Comparison of ENCODE assay signal across 14 cellular contexts in genomic region chr16:17358846-17359245, GRCh38.
DNase-seq lines count a peak whose midpoint lies in the region; ATAC-seq and TF ChIP-seq lines count a peak whose summit lies in the region.
"Had no signal": no experiment of that assay in that cellular context is flagged by ENCODE, and none has a peak within 500 bp of the region (broad histone marks: within the 10 kb centered on the region; RNA-seq: fewer than 3 reads in every experiment).

No MANE protein-coding gene starts in this region.

- H3K9me3 Mint-ChIP-seq in activated naive CD4-positive, alpha-beta T cell treated with anti-CD3 and anti-CD28 coated beads, Interleukin-2, amount 10 ng/mL, durations not matched to agents 7 days and 5 days: no peaks in the 10 kb centered on the region
- no peaks in the 10 kb centered on the region for H3K9me3 Mint-ChIP-seq in activated T-helper 17 cell treated with anti-CD3 and anti-CD28 coated beads, Interleukin-2, amount 50 U/mL, for 72 hours

- H3K36me3 ChIP-seq in left lung (no peaks in the 10 kb centered on the region), tibial artery (no peaks in the 10 kb centered on the region), sigmoid colon (peaks cover 0 to 5% (median 2%) of the 10 kb centered on the region in 4 donors), brain microvascular endothelial cell (replicated peaks) (no peaks in the 10 kb centered on the region), colonic mucosa (no peaks in the 10 kb centered on the region)
- H3K36me3 ChIP-seq: HAP-1 had no signal

- peaks cover 0 to 57% of the 10 kb centered on the region in 2 donors for H3K4me1 ChIP-seq in left lung
- H3K4me1 ChIP-seq in tibial artery: peaks cover 0 to 34% (median 28%) of the 10 kb centered on the region in 4 donors
- peaks cover 0 to 59% (median 40%) of the 10 kb centered on the region in 4 donors for H3K4me1 ChIP-seq in sigmoid colon
- peaks cover 3% of the 10 kb centered on the region for H3K4me1 ChIP-seq in colonic mucosa
- H3K4me1 ChIP-seq: HAP-1 had no signal

- no peaks in the 10 kb centered on the region for H3K27me3 Mint-ChIP-seq in activated naive CD4-positive, alpha-beta T cell treated with anti-CD3 and anti-CD28 coated beads, Interleukin-2, amount 10 ng/mL, durations not matched to agents 7 days and 5 days
- no peaks in the 10 kb centered on the region for H3K27me3 Mint-ChIP-seq in activated T-helper 17 cell treated with anti-CD3 and anti-CD28 coated beads, Interleukin-2, amount 50 U/mL, for 72 hours

- H3K4me3 Mint-ChIP-seq in activated naive CD4-positive, alpha-beta T cell treated with anti-CD3 and anti-CD28 coated beads, Interleukin-2, amount 10 ng/mL, durations not matched to agents 7 days and 5 days: no peak overlapping the region
- peak overlapping the region; percentile 77 for H3K4me3 Mint-ChIP-seq in activated T-helper 17 cell treated with anti-CD3 and anti-CD28 coated beads, Interleukin-2, amount 50 U/mL, for 72 hours

- peaks cover 70% of the 10 kb centered on the region for H3K4me1 Mint-ChIP-seq in activated naive CD4-positive, alpha-beta T cell treated with anti-CD3 and anti-CD28 coated beads, Interleukin-2, amount 10 ng/mL, durations not matched to agents 7 days and 5 days
- H3K4me1 Mint-ChIP-seq in activated T-helper 17 cell treated with anti-CD3 and anti-CD28 coated beads, Interleukin-2, amount 50 U/mL, for 72 hours: peaks cover 45% of the 10 kb centered on the region

- no peak for ATAC-seq in activated T-helper 17 cell treated with anti-CD3 and anti-CD28 coated beads, Interleukin-2, amount 50 U/mL, for 72 hours (replicated peaks)
- no peak for ATAC-seq in left lung
- ATAC-seq: activated CD4-positive, CD25-positive, alpha-beta regulatory T cell treated with anti-CD3 and anti-CD28 coated beads, Interleukin-2, amount 50 U/mL, for 24 hours; K562 had no signal

- 75 to 91% methylated on average over 3 of the region's 3 CpGs for WGBS in sigmoid colon, 2 donors

- H3K36me3 Mint-ChIP-seq in activated naive CD4-positive, alpha-beta T cell treated with anti-CD3 and anti-CD28 coated beads, Interleukin-2, amount 10 ng/mL, durations not matched to agents 7 days and 5 days: peaks cover 59% of the 10 kb centered on the region
- H3K36me3 Mint-ChIP-seq in activated T-helper 17 cell treated with anti-CD3 and anti-CD28 coated beads, Interleukin-2, amount 50 U/mL, for 72 hours (ENCODE audit: low read depth): no peaks in the 10 kb centered on the region

- peak overlapping the region; percentile 58 to 68 for H3K27ac ChIP-seq in left lung
- peak overlapping the region; percentile 57 to 63 for H3K27ac ChIP-seq in tibial artery
- H3K27ac ChIP-seq in sigmoid colon: peak overlapping the region in 1 of 4 donors; percentile 39
- H3K27ac ChIP-seq in brain microvascular endothelial cell: no peak overlapping the region
- H3K27ac ChIP-seq in colonic mucosa: no peak overlapping the region
- H3K27ac ChIP-seq: epithelial cell of prostate had no signal

- intact Hi-C loops in left lung (cut with DNase I): no loop called here
- intact Hi-C loops in tibial artery (cut with DNase I; ENCODE audit: low total_unique reads): no loop called here
- intact Hi-C loops in sigmoid colon (cut with DNase I): no loop called here
- intact Hi-C loops in colonic mucosa (cut with DNase I): loop anchor here (5.0 kb wide), 1 partner anchor 57 kb away; no protein-coding TSS in a partner anchor

- H3K27me3 ChIP-seq in left lung (no peaks in the 10 kb centered on the region), tibial artery (no peaks in the 10 kb centered on the region), sigmoid colon (no peaks in the 10 kb centered on the region), brain microvascular endothelial cell (replicated peaks) (no peaks in the 10 kb centered on the region), colonic mucosa (no peaks in the 10 kb centered on the region)

- no peak overlapping the region for H3K9ac ChIP-seq in colonic mucosa (ENCODE audit: low read depth in 2 of 2, low read length in 2 of 2)

- no peak overlapping the region for H3K4me3 ChIP-seq in left lung
- no peak overlapping the region for H3K4me3 ChIP-seq in tibial artery
- H3K4me3 ChIP-seq in sigmoid colon: no peak overlapping the region
- no peak overlapping the region for H3K4me3 ChIP-seq in brain microvascular endothelial cell (ENCODE audit: low read depth, low read length)
- no peak overlapping the region for H3K4me3 ChIP-seq in colonic mucosa
- H3K4me3 ChIP-seq: HAP-1, K562 had no signal

- in situ Hi-C loops in brain microvascular endothelial cell (cut with HindIII; ENCODE audit: low pct_ligation_motif_present, low sequenced_read_pairs): no loop called here

- TF ChIP-seq CTCF in left lung (IDR thresholded peaks at IDR 0.05) (no peak), tibial artery (IDR thresholded peaks at IDR 0.05) (no peak), sigmoid colon (IDR thresholded peaks at IDR 0.05) (no peak), brain microvascular endothelial cell (IDR thresholded peaks at IDR 0.05; ENCODE audit: low read depth, low read length, missing control alignments) (no peak), colonic mucosa (IDR thresholded peaks at IDR 0.05) (no peak)

- TF ChIP-seq EP300 in sigmoid colon (IDR thresholded peaks at IDR 0.05): no peak

- DNase-seq in activated naive CD4-positive, alpha-beta T cell treated with anti-CD3 and anti-CD28 coated beads, Interleukin-2, amount 10 ng/mL, durations not matched to agents 7 days and 5 days: no peak
- DNase-seq in activated naive CD4-positive, alpha-beta T cell (lab: John Stamatoyannopoulos, UW): no peak
- DNase-seq in left lung: no peak
- no peak for DNase-seq in tibial artery
- no peak for DNase-seq in sigmoid colon
- no peak for DNase-seq in brain microvascular endothelial cell
- no peak for DNase-seq in colonic mucosa
- DNase-seq: anterior cingulate cortex, NCI-H2171 had no signal

- H3K9me3 ChIP-seq in left lung: no peaks in the 10 kb centered on the region
- no peaks in the 10 kb centered on the region for H3K9me3 ChIP-seq in tibial artery
- H3K9me3 ChIP-seq in sigmoid colon: no peaks in the 10 kb centered on the region
- no peaks in the 10 kb centered on the region for H3K9me3 ChIP-seq in colonic mucosa
- H3K9me3 ChIP-seq: HAP-1 had no signal

- H3K27ac Mint-ChIP-seq in activated naive CD4-positive, alpha-beta T cell treated with anti-CD3 and anti-CD28 coated beads, Interleukin-2, amount 10 ng/mL, durations not matched to agents 7 days and 5 days: peak overlapping the region; percentile 83
- peak overlapping the region; percentile 99 for H3K27ac Mint-ChIP-seq in activated T-helper 17 cell treated with anti-CD3 and anti-CD28 coated beads, Interleukin-2, amount 50 U/mL, for 72 hours

- CTCF ChIA-PET in activated naive CD4-positive, alpha-beta T cell treated with anti-CD3 and anti-CD28 coated beads, Interleukin-2, amount 10 ng/mL, durations not matched to agents 7 days and 5 days (lab: Charles Lee): interaction anchor here (1.3 to 2.6 kb wide), 4 partner anchors 12 to 108 kb away, joined by 3 to 9 read pairs (median 6); no protein-coding TSS in a partner anchor

- no peak for TF ChIP-seq POLR2A in sigmoid colon (IDR thresholded peaks at IDR 0.05)

Comparison
In these comparisons a context has a peak if more than half of its experiments do, and no peak if none do; other contexts are left out.
1. H3K27ac ChIP-seq: peak in left lung (2 of 2) and tibial artery (2 of 2); none in brain microvascular endothelial cell (single experiment) and colonic mucosa (single experiment).